In genomic region chr9:114046876-114047275, GRCh38 we compare ENCODE assay signal across 1 cellular context.
TF ChIP-seq lines count a peak whose summit lies in the region.

No MANE protein-coding gene starts in this region.

TF ChIP-seq in IMR-90, 13 proteins besides CTCF, POLR2A, EP300 and RAD21:
- TF ChIP-seq CEBPB (IDR thresholded peaks at IDR 0.05; ENCODE audit: low read depth, low read length) = peak; percentile 20; the same call in 1 of the 2 replicates
- no peak for TF ChIP-seq CHD1 (IDR thresholded peaks at IDR 0.05; ENCODE audit: low read depth, low read length)
TF ChIP-seq in IMR-90: peak in this region for 1.
